ENCODE assay signal across 1 cellular context in the genomic region with DNA sequence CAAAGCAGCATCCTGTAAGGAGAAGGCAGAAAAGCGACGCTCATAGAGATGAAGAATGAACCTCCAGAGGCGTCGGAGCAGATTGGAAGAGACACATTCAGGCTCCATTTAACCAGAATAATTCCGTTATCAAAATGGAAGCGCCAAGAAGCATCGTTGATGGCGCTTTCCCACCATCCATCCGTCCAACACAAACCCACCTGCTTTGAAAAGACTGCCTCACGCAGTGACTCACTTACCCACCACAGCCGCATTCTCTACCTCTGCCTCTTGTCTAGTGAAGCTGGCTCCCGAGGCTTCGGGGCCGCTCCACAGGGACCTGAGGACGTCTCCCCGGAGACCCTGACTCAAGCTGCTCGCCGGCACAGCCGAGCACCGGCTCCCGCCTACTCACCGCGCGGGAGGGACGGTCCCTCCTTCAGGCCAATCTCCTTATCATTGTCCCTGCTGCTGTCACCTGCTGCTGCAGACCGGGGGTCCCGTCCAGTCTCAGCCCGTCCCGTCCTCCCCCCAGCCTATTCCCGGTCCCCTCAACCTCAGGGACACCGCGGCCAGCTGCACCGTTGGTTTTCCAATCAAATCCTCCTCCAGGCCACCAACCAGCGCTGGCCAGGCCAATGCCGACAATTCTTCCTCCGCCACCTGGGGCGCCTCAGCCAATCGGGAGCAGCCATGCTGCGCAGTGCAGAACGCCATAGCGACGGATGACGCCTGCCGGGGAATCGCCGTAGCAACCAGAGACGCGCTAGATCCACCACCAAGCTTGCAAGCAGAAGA.
TF ChIP-seq lines count a peak whose summit lies in the region.

Gene NEK10, minus strand, starts transcription at position 553 of the 777 bp plus-strand sequence. CDS start 16,501 bp downstream, outside the sequence.

TF ChIP-seq in SK-N-SH, 30 proteins besides CTCF, POLR2A, EP300 and RAD21:
- TF ChIP-seq SMC3 (IDR thresholded peaks at IDR 0.05; ENCODE audit: low read depth, low read length) (no peak), FOXM1 (IDR thresholded peaks at IDR 0.05; ENCODE audit: low read depth) (peak; percentile 60; the same call in 1 of the 2 replicates), TCF12 (IDR thresholded peaks at IDR 0.05) (no peak), EZH2phosphoT487 (IDR thresholded peaks at IDR 0.05; ENCODE audit: borderline replicate concordance, low read depth) (no peak), MXI1 (IDR thresholded peaks at IDR 0.05; ENCODE audit: low read depth, low read length) (peak; percentile 99), RCOR1 (IDR thresholded peaks at IDR 0.05; ENCODE audit: low read length) (no peak), RFX5 (IDR thresholded peaks at IDR 0.05; ENCODE audit: low read length) (peak; percentile 95), SIN3A (IDR thresholded peaks at IDR 0.05; ENCODE audit: borderline replicate concordance, low read depth, low read length) (peak; percentile 99), RXRA (IDR thresholded peaks at IDR 0.05; ENCODE audit: borderline replicate concordance, low read depth) (no peak), YY1 (IDR thresholded peaks at IDR 0.05; ENCODE audit: low read depth) (no peak), TEAD4 (IDR thresholded peaks at IDR 0.05; ENCODE audit: borderline replicate concordance, insufficient read depth) (no peak), NRF1 (IDR thresholded peaks at IDR 0.05; ENCODE audit: low read depth, low read length) (no peak; the same call in 1 of the 2 replicates), TAF1 (IDR thresholded peaks at IDR 0.05; ENCODE audit: borderline replicate concordance, low read depth, low read length) (no peak), GATA2 (CRISPR knock-in tag; IDR thresholded peaks at IDR 0.05) (no peak), USF2 (IDR thresholded peaks at IDR 0.05; ENCODE audit: borderline replicate concordance, low read depth, low read length) (no peak), ELF1 (IDR thresholded peaks at IDR 0.05) (no peak), GABPA (IDR thresholded peaks at IDR 0.05; ENCODE audit: low read depth) (no peak), USF1 (IDR thresholded peaks at IDR 0.05; ENCODE audit: borderline replicate concordance, low read depth) (no peak), POLR2AphosphoS5 (IDR thresholded peaks at IDR 0.05; ENCODE audit: low read depth, low read length) (peak; percentile 54), REST (IDR thresholded peaks at IDR 0.05; ENCODE audit: low read depth, low read length) (no peak), NFIC (IDR thresholded peaks at IDR 0.05; ENCODE audit: borderline replicate concordance) (no peak), MAX (IDR thresholded peaks at IDR 0.05; ENCODE audit: low read depth) (no peak), FOSL2 (IDR thresholded peaks at IDR 0.05; ENCODE audit: borderline replicate concordance, low read depth) (no peak), MEF2A (IDR thresholded peaks at IDR 0.05; ENCODE audit: borderline replicate concordance, low read depth) (no peak), PBX3 (IDR thresholded peaks at IDR 0.05) (no peak), CHD2 (IDR thresholded peaks at IDR 0.05; ENCODE audit: low read length, partially characterized antibody) (peak; percentile 81), FOXJ3 (CRISPR knock-in tag; IDR thresholded peaks at IDR 0.05) (no peak), JUND (IDR thresholded peaks at IDR 0.05) (no peak)
- TF ChIP-seq, protein P1, sequence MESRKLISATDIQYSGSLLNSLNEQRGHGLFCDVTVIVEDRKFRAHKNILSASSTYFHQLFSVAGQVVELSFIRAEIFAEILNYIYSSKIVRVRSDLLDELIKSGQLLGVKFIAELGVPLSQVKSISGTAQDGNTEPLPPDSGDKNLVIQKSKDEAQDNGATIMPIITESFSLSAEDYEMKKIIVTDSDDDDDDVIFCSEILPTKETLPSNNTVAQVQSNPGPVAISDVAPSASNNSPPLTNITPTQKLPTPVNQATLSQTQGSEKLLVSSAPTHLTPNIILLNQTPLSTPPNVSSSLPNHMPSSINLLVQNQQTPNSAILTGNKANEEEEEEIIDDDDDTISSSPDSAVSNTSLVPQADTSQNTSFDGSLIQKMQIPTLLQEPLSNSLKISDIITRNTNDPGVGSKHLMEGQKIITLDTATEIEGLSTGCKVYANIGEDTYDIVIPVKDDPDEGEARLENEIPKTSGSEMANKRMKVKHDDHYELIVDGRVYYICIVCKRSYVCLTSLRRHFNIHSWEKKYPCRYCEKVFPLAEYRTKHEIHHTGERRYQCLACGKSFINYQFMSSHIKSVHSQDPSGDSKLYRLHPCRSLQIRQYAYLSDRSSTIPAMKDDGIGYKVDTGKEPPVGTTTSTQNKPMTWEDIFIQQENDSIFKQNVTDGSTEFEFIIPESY (IDR thresholded peaks at IDR 0.05; ENCODE audit: borderline replicate concordance, low read depth) = no peak
- TF ChIP-seq, protein P2, sequence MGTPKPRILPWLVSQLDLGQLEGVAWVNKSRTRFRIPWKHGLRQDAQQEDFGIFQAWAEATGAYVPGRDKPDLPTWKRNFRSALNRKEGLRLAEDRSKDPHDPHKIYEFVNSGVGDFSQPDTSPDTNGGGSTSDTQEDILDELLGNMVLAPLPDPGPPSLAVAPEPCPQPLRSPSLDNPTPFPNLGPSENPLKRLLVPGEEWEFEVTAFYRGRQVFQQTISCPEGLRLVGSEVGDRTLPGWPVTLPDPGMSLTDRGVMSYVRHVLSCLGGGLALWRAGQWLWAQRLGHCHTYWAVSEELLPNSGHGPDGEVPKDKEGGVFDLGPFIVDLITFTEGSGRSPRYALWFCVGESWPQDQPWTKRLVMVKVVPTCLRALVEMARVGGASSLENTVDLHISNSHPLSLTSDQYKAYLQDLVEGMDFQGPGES (IDR thresholded peaks at IDR 0.05; ENCODE audit: low read depth, low read length) = peak; percentile 86
